8 cellular contexts compared by ENCODE assay signal in the genomic region with DNA sequence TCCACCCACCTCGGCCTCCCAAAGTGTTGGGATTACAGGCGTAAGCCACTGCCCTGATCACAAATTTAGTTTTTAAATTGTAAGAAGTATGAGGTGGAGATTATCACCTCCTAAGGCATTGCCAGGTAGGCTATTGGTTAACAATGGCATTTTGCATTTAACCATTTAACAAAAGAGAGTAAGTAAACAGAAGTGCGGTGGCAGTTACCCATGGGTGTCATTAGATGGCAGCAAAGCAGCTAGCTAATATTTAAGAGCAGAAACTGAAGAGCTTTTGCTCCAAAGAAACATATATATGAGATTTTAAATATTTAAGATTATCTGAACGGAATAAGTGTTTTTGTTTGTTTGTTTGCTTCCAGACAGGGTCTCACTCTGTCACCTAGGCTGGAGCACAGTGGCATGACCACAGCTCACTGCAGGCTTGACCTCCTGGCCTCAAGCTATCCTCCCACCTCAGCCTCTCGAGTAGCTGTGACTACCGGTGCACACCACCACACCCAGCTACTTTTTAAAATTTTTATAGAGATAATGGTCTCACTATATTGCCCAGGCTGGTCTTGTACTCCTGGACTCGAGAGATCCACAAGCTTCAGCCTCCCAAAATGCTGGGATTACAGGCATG.
DNase-seq lines count a peak whose midpoint lies in the region; ATAC-seq and TF ChIP-seq lines count a peak whose summit lies in the region.

No MANE protein-coding gene starts in this region.

- no peak overlapping the region for H3K27ac Mint-ChIP-seq in naive thymus-derived CD8-positive, alpha-beta T cell

- H3K4me3 ChIP-seq in heart left ventricle (no peak overlapping the region), colonic mucosa (no peak overlapping the region), neural cell (ENCODE audit: low read length) (no peak overlapping the region)

- peak; percentile 95 for TF ChIP-seq RAD21 in neural cell (conservative IDR thresholded peaks at IDR 0.05)

- H3K4me1 ChIP-seq in heart left ventricle = peaks cover 0 to 8% (median 0%) of the 10 kb centered on the region in 12 donors
- H3K4me1 ChIP-seq in colonic mucosa = no peaks in the 10 kb centered on the region

- H3K4me3 Mint-ChIP-seq in naive thymus-derived CD8-positive, alpha-beta T cell = no peak overlapping the region

- no peaks in the 10 kb centered on the region for H3K79me2 ChIP-seq in neural cell (replicated peaks; ENCODE audit: insufficient read depth, low read length)

- H3K9me2 ChIP-seq in neural cell (ENCODE audit: insufficient read depth, low read length) = no peaks in the 10 kb centered on the region

- TF ChIP-seq POLR2A in heart left ventricle (IDR thresholded peaks at IDR 0.05) = no peak

- no peak overlapping the region for H3K4me2 ChIP-seq in neural cell (ENCODE audit: low read length)

- ATAC-seq in heart left ventricle (no peak), left ventricle myocardium superior (no peak), HG03095 (IDR thresholded peaks at IDR 0.05; ENCODE audit: unreplicated experiment) (peak; percentile 66), esophagus mucosa (no peak)
- ATAC-seq in naive thymus-derived CD8-positive, alpha-beta T cell = no peak

- no peaks in the 10 kb centered on the region for H3K9me3 Mint-ChIP-seq in naive thymus-derived CD8-positive, alpha-beta T cell

- intact Hi-C loops in heart left ventricle (cut with DNase I) = loop anchor here in 8 of 10 donors (5.0 to 10.0 kb wide), 3 partner anchors 700 to 1020 kb away; no protein-coding TSS in a partner anchor
- intact Hi-C loops in left ventricle myocardium superior (cut with micrococcal nuclease) = no loop called here
- intact Hi-C loops in colonic mucosa (cut with DNase I) = loop anchor here (5.0 kb wide), 2 partner anchors 262 to 702 kb away; no protein-coding TSS in a partner anchor

- POLR2A ChIA-PET in naive thymus-derived CD8-positive, alpha-beta T cell (lab: Charles Lee) = no interaction called here

- no peaks in the 10 kb centered on the region for H3K9me3 ChIP-seq in heart left ventricle
- H3K9me3 ChIP-seq in colonic mucosa = no peaks in the 10 kb centered on the region
- no peaks in the 10 kb centered on the region for H3K9me3 ChIP-seq in neural cell (ENCODE audit: low read length)

- TF ChIP-seq CTCF in heart left ventricle (IDR thresholded peaks at IDR 0.05) (peak; percentile 24 to 66 (median 48)), colonic mucosa (IDR thresholded peaks at IDR 0.05) (peak; percentile 66), neural cell (IDR thresholded peaks at IDR 0.05; ENCODE audit: poor library complexity, severe bottlenecking) (peak; percentile 93)

- H2AFZ ChIP-seq in neural cell (ENCODE audit: low read depth, low read length) = no peak overlapping the region

- H3K36me3 ChIP-seq in heart left ventricle (no peaks in the 10 kb centered on the region), colonic mucosa (no peaks in the 10 kb centered on the region), neural cell (ENCODE audit: insufficient read depth, low read length) (no peaks in the 10 kb centered on the region)

- WGBS in heart left ventricle, 4 donors = 57 to 60% (median 58%) methylated on average over 7 of the region's 7 CpGs

- H3K4me1 Mint-ChIP-seq in naive thymus-derived CD8-positive, alpha-beta T cell = peaks cover 7 to 14% (median 13%) of the 10 kb centered on the region in 4 donors

- H3K27ac ChIP-seq in heart left ventricle (no peak overlapping the region), colonic mucosa (no peak overlapping the region), neural cell (ENCODE audit: low read length) (peak overlapping the region; percentile 29)

- H4K20me1 ChIP-seq in neural cell (ENCODE audit: insufficient read depth) = no peaks in the 10 kb centered on the region

- DNase-seq in heart left ventricle = no peak
- no peak for DNase-seq in left ventricle myocardium superior
- peak; percentile 69 for DNase-seq in NCI-H526 treated with DMSO at 0.1 percent for 48 hours (lab: John Stamatoyannopoulos, UW)
- DNase-seq in colonic mucosa = no peak
- no peak for DNase-seq in naive thymus-derived CD8-positive, alpha-beta T cell

- no peaks in the 10 kb centered on the region for H3F3A ChIP-seq in neural cell (ENCODE audit: insufficient read depth, low read length, poor library complexity, severe bottlenecking)

- peaks cover 4 to 20% (median 12%) of the 10 kb centered on the region in 5 donors for H3K27me3 Mint-ChIP-seq in naive thymus-derived CD8-positive, alpha-beta T cell

- peaks cover 0 to 14% (median 3%) of the 10 kb centered on the region in 9 donors for H3K27me3 ChIP-seq in heart left ventricle
- no peaks in the 10 kb centered on the region for H3K27me3 ChIP-seq in colonic mucosa
- H3K27me3 ChIP-seq in neural cell (ENCODE audit: insufficient read depth, low read depth, low read length) = no peaks in the 10 kb centered on the region

- no peaks in the 10 kb centered on the region for H3K36me3 Mint-ChIP-seq in naive thymus-derived CD8-positive, alpha-beta T cell

- H3K9ac ChIP-seq in colonic mucosa (ENCODE audit: low read depth in 2 of 2, low read length in 2 of 2) (no peak overlapping the region), neural cell (ENCODE audit: low read length) (no peak overlapping the region)

- no peak for TF ChIP-seq EP300 in neural cell (conservative IDR thresholded peaks at IDR 0.05; ENCODE audit: poor library complexity, severe bottlenecking)

TF ChIP-seq in neural cell, 6 proteins besides CTCF, POLR2A, EP300 and RAD21:
- TF ChIP-seq SMC3 (conservative IDR thresholded peaks at IDR 0.05; ENCODE audit: poor library complexity) (peak; percentile 96), MXI1 (conservative IDR thresholded peaks at IDR 0.05; ENCODE audit: poor library complexity, severe bottlenecking) (no peak)
